2 cellular contexts compared by ENCODE assay signal in genomic region chr6:40015530-40015929, GRCh38.
TF ChIP-seq lines count a peak whose summit lies in the region.

No MANE protein-coding gene starts in this region.

TF ChIP-seq in HepG2, 621 proteins besides CTCF, POLR2A, EP300 and RAD21 (continued from another document):
- TF ChIP-seq CREB1 (IDR thresholded peaks at IDR 0.05), result peak; percentile 96
- no peak for TF ChIP-seq CREB1 (CRISPR knock-in tag; IDR thresholded peaks at IDR 0.05)

TF ChIP-seq in K562, 482 proteins besides CTCF, POLR2A, EP300 and RAD21 (continued from another document):
- TF ChIP-seq ATF7 (IDR thresholded peaks at IDR 0.05) (peak; percentile 57; the same call in 1 of the 2 replicates), ATF3 (IDR thresholded peaks at IDR 0.05) (peak; percentile 50; the same call in 1 of the 2 replicates), ATF3 (CRISPR knock-in tag; conservative IDR thresholded peaks at IDR 0.05) (no peak)
TF ChIP-seq in K562: peak in this region for 3.
